1 cellular context compared by ENCODE assay signal in the genomic region with DNA sequence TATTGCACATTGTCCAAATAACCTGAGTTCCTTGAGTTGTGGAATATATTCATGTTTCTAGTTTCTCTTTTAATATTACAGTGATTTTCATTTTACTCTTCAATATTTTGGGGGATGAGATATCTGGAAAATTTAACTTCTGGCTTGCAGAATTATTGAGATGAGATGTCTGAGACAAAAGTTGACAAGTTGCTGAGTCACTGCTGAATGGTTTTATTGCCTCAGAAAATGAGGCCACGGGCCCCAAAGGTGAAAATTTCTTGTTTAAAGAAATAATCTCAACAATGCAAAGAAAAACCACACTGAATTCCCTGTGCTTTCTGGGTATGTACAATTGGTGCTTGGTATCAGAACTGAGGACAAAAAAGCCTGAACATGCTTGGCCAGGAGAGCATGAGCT.
TF ChIP-seq lines count a peak whose summit lies in the region.

No MANE protein-coding gene starts in this region.

TF ChIP-seq in H1, 55 proteins besides CTCF, POLR2A, EP300 and RAD21:
- TF ChIP-seq EZH2 (IDR thresholded peaks at IDR 0.05; ENCODE audit: low read depth, low read length, severe bottlenecking) = no peak
- peak; percentile 44; the same call in 1 of the 2 replicates for TF ChIP-seq BACH1 (IDR thresholded peaks at IDR 0.05; ENCODE audit: low read length)
- TF ChIP-seq TCF12 (IDR thresholded peaks at IDR 0.05; ENCODE audit: low read depth, low read length) = no peak
